Comparison of ENCODE assay signal across 9 cellular contexts in genomic region chr10:73044378-73045285, GRCh38. TPM values are rescaled to one million over a fixed set of nuclear protein-coding genes. Genes with fewer than 3 reads are reported as not detected.
DNase-seq lines count a peak whose midpoint lies in the region; ATAC-seq and TF ChIP-seq lines count a peak whose summit lies in the region.
"Had no signal": no experiment of that assay in that cellular context is flagged by ENCODE, and none has a peak within 500 bp of the region (broad histone marks: within the 10 kb centered on the region; RNA-seq: fewer than 3 reads in every experiment).

No MANE protein-coding gene starts in this region.

- POLR2A ChIA-PET in WTC11 (lab: Charles Lee), result no interaction called here

- peak; percentile 43 for DNase-seq in H4 (ENCODE audit: low spot score)
- no peak for DNase-seq in WTC11 (ENCODE audit: low spot score)
- peak; percentile 20 for DNase-seq in glomerular visceral epithelial cell (ENCODE audit: extremely low spot score)
- no peak for DNase-seq in sciatic nerve (ENCODE audit: low spot score)
- DNase-seq in NOMO-1 treated with DMSO at 0.1 percent for 48 hours (lab: John Stamatoyannopoulos, UW; ENCODE audit: unreplicated experiment), result no peak
- no peak for DNase-seq in GM13977 (ENCODE audit: low spot score)
- DNase-seq: NCI-H510A had no signal

- peaks cover 10% of the 10 kb centered on the region for H3K36me3 Mint-ChIP-seq in WTC11

- H3K4me1 Mint-ChIP-seq in WTC11, result peaks cover 34% of the 10 kb centered on the region

- H3K27ac Mint-ChIP-seq in WTC11, result peak overlapping the region; percentile 97

- CTCF ChIA-PET in WTC11 (lab: Charles Lee), result interaction anchor here (0.6 to 1.3 kb wide), 3 partner anchors 17 to 680 kb away, joined by 3 to 5 read pairs (median 3); no protein-coding TSS in a partner anchor

- H3K27me3 Mint-ChIP-seq in WTC11 (ENCODE audit: low read depth), result no peaks in the 10 kb centered on the region

- intact Hi-C loops in sciatic nerve (cut with DNase I), result no loop called here

- H3K4me3 Mint-ChIP-seq in WTC11, result peak overlapping the region; percentile 43

- in situ Hi-C loops in GM13977 (cut with MboI; ENCODE audit: low pct_unique_long_range_greater_than_20kb, low sequenced_read_pairs, unreplicated experiment), result no loop called here

- TF ChIP-seq CTCF in WTC11 (IDR thresholded peaks at IDR 0.05) (no peak), GM13977 (IDR thresholded peaks at IDR 0.05; ENCODE audit: extremely low read depth, insufficient read depth, missing control alignments) (no peak)

- peak; percentile 61 for ATAC-seq in WTC11
- peak; percentile 81 for ATAC-seq in sciatic nerve
- ATAC-seq in HG02571 (IDR thresholded peaks at IDR 0.05; ENCODE audit: unreplicated experiment), result no peak
- ATAC-seq in HG03135 (IDR thresholded peaks at IDR 0.05; ENCODE audit: unreplicated experiment), result no peak

- H3K9me3 Mint-ChIP-seq in WTC11, result no peaks in the 10 kb centered on the region

TF ChIP-seq in WTC11, 78 proteins besides CTCF, POLR2A, EP300 and RAD21:
- TF ChIP-seq ZNF423 (CRISPR knock-in tag; IDR thresholded peaks at IDR 0.05) (no peak), USF2 (CRISPR knock-in tag; IDR thresholded peaks at IDR 0.05) (no peak), PRRX2 (CRISPR knock-in tag; IDR thresholded peaks at IDR 0.05) (no peak), IRF2 (CRISPR knock-in tag; IDR thresholded peaks at IDR 0.05; ENCODE audit: borderline replicate concordance, low read depth) (no peak), ZNF416 (CRISPR knock-in tag; IDR thresholded peaks at IDR 0.05) (no peak), NFATC4 (CRISPR knock-in tag; IDR thresholded peaks at IDR 0.05) (no peak), PRDM15 (CRISPR knock-in tag; IDR thresholded peaks at IDR 0.05) (no peak), NR1H2 (CRISPR knock-in tag; IDR thresholded peaks at IDR 0.05) (no peak)
TF ChIP-seq in WTC11: peak in this region for 0.

RNA-seq across cellular contexts. Expression of gene P4HA1, which starts 52.0 kb away (rescaled TPM):
- total RNA-seq in H4 (2014; rRNA removed; shearing (Covaris generic)), result 105 and 109 TPM in 2 replicates
- total RNA-seq in WTC11 (2021) (34.4 to 62.8 TPM (median 59.9 TPM) in 3 replicates), sciatic nerve (51.8 TPM)

Comparison
In these comparisons a context has a peak if more than half of its experiments do, and no peak if none do; other contexts are left out.
1. DNase-seq: peak in H4 (single experiment) and glomerular visceral epithelial cell (single experiment); none in WTC11 (single experiment), sciatic nerve (single experiment), NOMO-1 treated with DMSO at 0.1 percent for 48 hours (single experiment) and GM13977 (single experiment).
2. ATAC-seq: peak in WTC11 (single experiment) and sciatic nerve (single experiment); none in HG02571 (single experiment) and HG03135 (single experiment).